Comparison of ENCODE assay signal across 24 cellular contexts in the genomic region with DNA sequence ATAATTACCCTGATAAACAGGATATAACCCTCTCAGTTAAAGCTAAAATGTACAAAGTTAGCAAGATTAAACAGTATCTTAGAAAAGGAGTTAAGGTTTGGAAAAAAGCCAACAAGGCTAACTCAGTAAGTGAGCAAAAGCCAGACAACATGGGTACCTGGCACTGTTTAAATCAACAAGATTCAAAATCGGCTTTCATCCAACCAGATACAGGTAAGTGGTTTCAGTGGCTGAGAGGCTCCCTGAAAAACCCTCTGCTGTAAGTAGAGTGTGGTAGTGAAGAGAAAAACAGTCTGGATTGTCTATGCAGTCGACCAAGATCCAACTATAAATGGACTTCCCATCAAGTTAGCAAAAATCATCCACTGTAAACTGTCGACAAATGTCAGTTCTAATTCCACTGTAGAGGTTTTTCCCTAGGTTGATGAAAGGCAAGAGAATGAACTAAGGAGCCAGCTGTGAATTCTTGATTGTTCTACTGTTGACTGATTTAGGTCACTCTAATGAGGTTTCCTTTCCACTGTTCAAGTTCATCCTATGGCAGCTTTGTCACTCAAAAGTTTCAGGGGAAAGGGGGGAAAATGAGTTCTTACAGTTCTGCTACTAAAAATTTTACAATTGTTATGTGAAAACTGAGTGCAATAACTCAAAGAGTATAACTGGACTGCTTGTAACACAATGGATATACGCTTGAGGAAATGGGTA.
"Had no signal": no experiment of that assay in that cellular context is flagged by ENCODE, and none has a peak within 500 bp of the region (broad histone marks: within the 10 kb centered on the region; RNA-seq: fewer than 3 reads in every experiment).

No MANE protein-coding gene starts in this region.

- H3K4me3 ChIP-seq: adrenal gland, ascending aorta, colonic mucosa, esophagus squamous epithelium, gastrocnemius medialis, mucosa of descending colon, pancreas, right lobe of liver, skin epidermis, testis had no signal

- DNase-seq: activated CD4-positive, alpha-beta T cell treated with anti-CD3 and anti-CD28 coated beads, Interleukin-2, amount 50 U/mL, for 1 hour; activated CD4-positive, CD25-positive, alpha-beta regulatory T cell treated with anti-CD3 and anti-CD28 coated beads, Interleukin-2, amount 50 U/mL, for 72 hours; activated effector memory CD4-positive, alpha-beta T cell treated with Interleukin-2 at 50 U/mL for 16 hours; activated naive CD4-positive, alpha-beta T cell treated with anti-CD3 and anti-CD28 coated beads, Interleukin-2, amount 10 ng/mL, durations not matched to agents 7 days and 5 days; activated T-cell treated with anti-CD3 and anti-CD28 coated beads, Interleukin-2, amount 50 U/mL, for 48 hours; adrenal gland; brain microvascular endothelial cell; colonic mucosa; endodermal cell; esophagus squamous epithelium; gastrocnemius medialis; hypothalamus; mesendoderm; mucosa of descending colon; nephron progenitor cell; pancreas; right lobe of liver; stimulated activated CD4-positive, alpha-beta T cell treated with anti-CD3 and anti-CD28 coated beads, Interleukin-1b, Interleukin-23, amount 100 ng/mL, for 48 hours; T-cell; testis; WERI-Rb-1 had no signal

- H3K4me3 Mint-ChIP-seq: activated naive CD4-positive, alpha-beta T cell treated with anti-CD3 and anti-CD28 coated beads, Interleukin-2, amount 10 ng/mL, durations not matched to agents 7 days and 5 days; endodermal cell; nephron progenitor cell; T-cell; type B pancreatic cell had no signal

- ATAC-seq: gastrocnemius medialis, mucosa of descending colon, T-cell had no signal

- H3K27ac Mint-ChIP-seq: activated naive CD4-positive, alpha-beta T cell treated with anti-CD3 and anti-CD28 coated beads, Interleukin-2, amount 10 ng/mL, durations not matched to agents 7 days and 5 days; endodermal cell; nephron progenitor cell; type B pancreatic cell had no signal

- H3K27me3 ChIP-seq: adrenal gland, ascending aorta, brain microvascular endothelial cell, colonic mucosa, esophagus squamous epithelium, gastrocnemius medialis, pancreas, right lobe of liver, testis had no signal

- H3K27me3 Mint-ChIP-seq: activated naive CD4-positive, alpha-beta T cell treated with anti-CD3 and anti-CD28 coated beads, Interleukin-2, amount 10 ng/mL, durations not matched to agents 7 days and 5 days; T-cell; type B pancreatic cell had no signal

- H3K4me1 ChIP-seq: ascending aorta, colonic mucosa, pancreas, testis had no signal

- H3K27ac ChIP-seq: adrenal gland, ascending aorta, brain microvascular endothelial cell, colonic mucosa, esophagus squamous epithelium, gastrocnemius medialis, pancreas, right lobe of liver, skin epidermis, testis, WERI-Rb-1 had no signal

- H3K9me3 ChIP-seq: adrenal gland, ascending aorta, colonic mucosa, esophagus squamous epithelium, gastrocnemius medialis, mucosa of descending colon, pancreas, right lobe of liver, testis had no signal

- H3K9me3 Mint-ChIP-seq: activated naive CD4-positive, alpha-beta T cell treated with anti-CD3 and anti-CD28 coated beads, Interleukin-2, amount 10 ng/mL, durations not matched to agents 7 days and 5 days; endodermal cell; nephron progenitor cell; T-cell; type B pancreatic cell had no signal
